In the genomic region with DNA sequence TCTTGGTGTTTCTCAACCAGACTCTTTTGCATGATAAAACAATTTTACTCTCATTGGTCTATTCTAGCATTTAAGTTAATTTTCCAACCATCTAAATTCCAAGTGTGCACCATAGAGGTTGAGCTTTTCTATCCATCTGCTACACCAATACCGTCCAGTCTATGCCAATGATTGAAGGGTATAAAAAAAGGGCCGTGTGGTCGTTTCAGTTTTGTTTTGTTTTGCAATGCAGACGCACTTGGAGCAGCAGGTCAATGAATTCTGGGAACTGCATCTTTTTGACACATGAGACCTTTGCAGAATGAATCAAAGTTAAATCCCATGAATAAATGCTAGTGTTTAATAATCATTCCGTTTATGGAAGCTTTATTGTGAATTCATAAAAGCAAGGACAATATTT, we compare ENCODE assay signal across 10 cellular contexts.
DNase-seq lines count a peak whose midpoint lies in the region; ATAC-seq and TF ChIP-seq lines count a peak whose summit lies in the region.
"Had no signal": no experiment of that assay in that cellular context is flagged by ENCODE, and none has a peak within 500 bp of the region (broad histone marks: within the 10 kb centered on the region; RNA-seq: fewer than 3 reads in every experiment).

No MANE protein-coding gene starts in this region.

- H3K4me2 ChIP-seq in OCI-LY7 (ENCODE audit: low read length), result peak overlapping the region; percentile 74

- 8 to 33% (median 17%) methylated on average over 5 of the region's 5 CpGs for WGBS in spleen, 5 donors

- H3K27ac Mint-ChIP-seq in effector memory CD8-positive, alpha-beta T cell, result peak overlapping the region; percentile 94 to 99

- no peaks in the 10 kb centered on the region for H3K9me2 ChIP-seq in OCI-LY7 (ENCODE audit: insufficient read depth, low read length)

- peaks cover 36% of the 10 kb centered on the region; the same call in 1 of the 2 replicates for H3K9me3 ChIP-seq in OCI-LY7 (ENCODE audit: low read length)
- peaks cover 0 to 3% (median 0%) of the 10 kb centered on the region in 8 donors for H3K9me3 ChIP-seq in spleen
- H3K9me3 ChIP-seq: Caco-2 had no signal

- H3K27ac ChIP-seq in OCI-LY7 (ENCODE audit: low read depth, low read length, poor library complexity, severe bottlenecking) (peak overlapping the region; percentile 90), spleen (peak overlapping the region; percentile 67 to 84 (median 81))
- H3K27ac ChIP-seq: VCaP had no signal

- H3K4me3 ChIP-seq in OCI-LY7 (ENCODE audit: low read depth, low read length, poor library complexity, severe bottlenecking) (peak overlapping the region; percentile 59), spleen (peak overlapping the region in 6 of 8 donors; percentile 10 to 58 (median 16))

- ATAC-seq in effector memory CD8-positive, alpha-beta T cell (replicated peaks), result peak; percentile 19

- H3K4me3 Mint-ChIP-seq in effector memory CD8-positive, alpha-beta T cell, result peak overlapping the region; percentile 87 to 93

- H2AFZ ChIP-seq in OCI-LY7 (ENCODE audit: low read length), result peak overlapping the region; percentile 81

- peaks cover 12 to 21% of the 10 kb centered on the region in 2 donors for H3K4me1 Mint-ChIP-seq in effector memory CD8-positive, alpha-beta T cell (ENCODE audit: low read depth in 2 of 2)

- BruUV-seq in OCI-LY7 (replicated peaks; lab: Mats Ljungman, UMichigan), result no TSS peak

- DNase-seq in SIG-M5 treated with dmso at 0.1 percent for 504 hours (lab: John Stamatoyannopoulos, UW; ENCODE audit: unreplicated experiment) (peak; percentile 14), SIG-M5 (lab: John Stamatoyannopoulos, UW) (no peak), OCI-LY7 (ENCODE audit: low spot score) (peak; percentile 36), spleen (no peak), cerebellum (ENCODE audit: low spot score) (no peak), mucosa of gallbladder (ENCODE audit: low spot score) (no peak), NCI-H1417 treated with DMSO at 0.1 percent for 48 hours (lab: John Stamatoyannopoulos, UW) (no peak)
- no peak for DNase-seq in effector memory CD8-positive, alpha-beta T cell
- DNase-seq: Caco-2 had no signal

- CTCF ChIA-PET in OCI-LY7 (lab: Charles Lee; ENCODE audit: unreplicated experiment), result interaction anchor here (1.0 to 1.2 kb wide), 2 partner anchors 19 to 121 kb away, joined by 4 read pairs; no protein-coding TSS in a partner anchor

- H4K20me1 ChIP-seq in OCI-LY7 (ENCODE audit: insufficient read depth, low read length), result no peaks in the 10 kb centered on the region

- no peaks in the 10 kb centered on the region for H3K9me3 Mint-ChIP-seq in effector memory CD8-positive, alpha-beta T cell

- H3K79me2 ChIP-seq in OCI-LY7 (ENCODE audit: insufficient read depth, low read depth, low read length), result no peaks in the 10 kb centered on the region

- no peaks in the 10 kb centered on the region for H3K27me3 ChIP-seq in spleen (replicated peaks in 1 of 7)

- H3K36me3 Mint-ChIP-seq in effector memory CD8-positive, alpha-beta T cell (ENCODE audit: insufficient read depth), result no peaks in the 10 kb centered on the region

- H3K4me1 ChIP-seq in OCI-LY7 (ENCODE audit: insufficient read depth, low read length, poor library complexity, severe bottlenecking) (peaks cover 59% of the 10 kb centered on the region), spleen (peaks cover 12 to 44% (median 32%) of the 10 kb centered on the region in 6 donors)
- H3K4me1 ChIP-seq: Caco-2 had no signal

- POLR2A ChIA-PET in OCI-LY7 (lab: Charles Lee), result interaction anchor here (0.5 to 2.6 kb wide), 9 partner anchors 9 to 191 kb away, joined by 3 to 15 read pairs (median 4); no protein-coding TSS in a partner anchor

- H3K36me3 ChIP-seq in OCI-LY7 (ENCODE audit: insufficient read depth, low read length), result peaks cover 20% of the 10 kb centered on the region; the same call in 1 of the 2 replicates
- no peaks in the 10 kb centered on the region for H3K36me3 ChIP-seq in spleen

- intact Hi-C loops in OCI-LY7 (cut with micrococcal nuclease; ENCODE audit: unreplicated experiment) (loop anchor here (5.0 to 10.0 kb wide), 3 partner anchors 80 to 758 kb away; a partner anchor contains a TSS), spleen (cut with DNase I; ENCODE audit: low total_unique reads) (no loop called here)

- H3K27me3 Mint-ChIP-seq in effector memory CD8-positive, alpha-beta T cell, result no peaks in the 10 kb centered on the region

- no peak for TF ChIP-seq POLR2A in spleen (IDR thresholded peaks at IDR 0.05)

- TF ChIP-seq CTCF in OCI-LY7 (conservative IDR thresholded peaks at IDR 0.05; ENCODE audit: low read length) (no peak), spleen (IDR thresholded peaks at IDR 0.05 in 8 of 11, conservative IDR thresholded peaks at IDR 0.05 in 3 of 11) (no peak)

Comparison
In these comparisons a context has a peak if more than half of its experiments do, and no peak if none do; other contexts are left out.
1. DNase-seq: peak in SIG-M5 treated with dmso at 0.1 percent for 504 hours (single experiment) and OCI-LY7 (single experiment); none in SIG-M5 (single experiment), effector memory CD8-positive, alpha-beta T cell (0 of 3), spleen (single experiment), cerebellum (single experiment), mucosa of gallbladder (single experiment) and NCI-H1417 treated with DMSO at 0.1 percent for 48 hours (single experiment).